27 cellular contexts compared by ENCODE assay signal in genomic region chr2:150355440-150355839, GRCh38.
"Had no signal": no experiment of that assay in that cellular context is flagged by ENCODE, and none has a peak within 500 bp of the region (broad histone marks: within the 10 kb centered on the region; RNA-seq: fewer than 3 reads in every experiment).

No MANE protein-coding gene starts in this region.

- H3K4me3 Mint-ChIP-seq: natural killer cell; nephron; neural progenitor cell; stimulated activated effector memory CD8-positive, alpha-beta T cell treated with anti-CD3 and anti-CD28 coated beads, Interleukin-12 subunit alpha, Interleukin-12 subunit beta, amount 100 ng/mL, for 72 hours; stimulated activated naive B cell treated with anti-CD40 and anti-IgM and Interleukin-4, amounts not matched to agents 10 μg/mL and 1 μg/mL and 100 μg/mL, for 72 hours; stimulated activated naive CD8-positive, alpha-beta T cell treated with anti-CD3 and anti-CD28 coated beads, Interleukin-15, Interleukin-2, amounts not matched to agents 100 ng/mL and 50 ng/mL, for 24 hours had no signal

- H3K9me3 Mint-ChIP-seq: neural progenitor cell had no signal

- H3K4me3 ChIP-seq: neural progenitor cell, ovary, psoas muscle, right lobe of liver, sigmoid colon, stomach, thoracic aorta, thyroid gland, transverse colon, upper lobe of left lung, vagina had no signal

- H3K36me3 Mint-ChIP-seq: natural killer cell; neural progenitor cell; stimulated activated effector memory CD8-positive, alpha-beta T cell treated with anti-CD3 and anti-CD28 coated beads, Interleukin-12 subunit alpha, Interleukin-12 subunit beta, amount 100 ng/mL, for 72 hours; stimulated activated naive B cell treated with anti-CD40 and anti-IgM and Interleukin-4, amounts not matched to agents 10 μg/mL and 1 μg/mL and 100 μg/mL, for 72 hours had no signal

- H3K79me2 ChIP-seq: parathyroid adenoma had no signal

- H3K27ac ChIP-seq: neural progenitor cell, ovary, parathyroid adenoma, psoas muscle, right lobe of liver, sigmoid colon, stomach, thoracic aorta, thyroid gland, transverse colon, upper lobe of left lung, vagina had no signal

- H3K27me3 Mint-ChIP-seq: progenitor cell of endocrine pancreas; stimulated activated naive B cell treated with anti-CD40 and anti-IgM and Interleukin-4, amounts not matched to agents 10 μg/mL and 1 μg/mL and 100 μg/mL, for 72 hours; stimulated activated naive CD8-positive, alpha-beta T cell treated with anti-CD3 and anti-CD28 coated beads, Interleukin-15, Interleukin-2, amounts not matched to agents 100 ng/mL and 50 ng/mL, for 24 hours had no signal

- H3K27me3 ChIP-seq: neural progenitor cell, ovary, right lobe of liver, sigmoid colon, stomach, thyroid gland, transverse colon, upper lobe of left lung, vagina had no signal

- DNase-seq: natural killer cell; occipital lobe; ovary; posterior cingulate gyrus; psoas muscle; right cardiac atrium; right lobe of liver; sigmoid colon; small intestine; stimulated activated CD4-positive, alpha-beta T cell treated with anti-CD3 and anti-CD28 coated beads, Interleukin-15, amount 100 ng/mL, for 24 hours; stimulated activated CD4-positive, alpha-beta T cell treated with anti-CD3 and anti-CD28 coated beads, Interleukin-2, amount 100 ng/mL, for 24 hours; stimulated activated CD4-positive, alpha-beta T cell treated with anti-CD3 and anti-CD28 coated beads, Interleukin-2, amount 100 ng/mL, for 48 hours; stimulated activated CD4-positive, alpha-beta T cell treated with anti-CD3 and anti-CD28 coated beads, Interleukin-4, amount 100 ng/mL, for 24 hours; stimulated activated naive B cell treated with anti-CD40 and anti-IgM and Interleukin-4, amounts not matched to agents 10 μg/mL and 1 μg/mL and 100 μg/mL, for 72 hours; stimulated activated naive CD4-positive, alpha-beta T cell treated with Interleukin-2 at 50 U/mL for 16 hours; stomach; thyroid gland; transverse colon; upper lobe of left lung had no signal

- H3K27ac Mint-ChIP-seq: natural killer cell; nephron; neural progenitor cell; stimulated activated effector memory CD8-positive, alpha-beta T cell treated with anti-CD3 and anti-CD28 coated beads, Interleukin-12 subunit alpha, Interleukin-12 subunit beta, amount 100 ng/mL, for 72 hours; stimulated activated naive B cell treated with anti-CD40 and anti-IgM and Interleukin-4, amounts not matched to agents 10 μg/mL and 1 μg/mL and 100 μg/mL, for 72 hours; stimulated activated naive CD8-positive, alpha-beta T cell treated with anti-CD3 and anti-CD28 coated beads, Interleukin-15, Interleukin-2, amounts not matched to agents 100 ng/mL and 50 ng/mL, for 24 hours had no signal

- H3K36me3 ChIP-seq: neural progenitor cell, ovary, right lobe of liver, sigmoid colon, stomach, thoracic aorta, thyroid gland, transverse colon, upper lobe of left lung, vagina had no signal

- ATAC-seq: natural killer cell; psoas muscle; right cardiac atrium; right lobe of liver; stimulated activated effector memory CD8-positive, alpha-beta T cell treated with anti-CD3 and anti-CD28 coated beads, Interleukin-12 subunit alpha, Interleukin-12 subunit beta, amount 100 ng/mL, for 72 hours; stimulated activated naive B cell treated with anti-CD40 and anti-IgM and Interleukin-4, amounts not matched to agents 10 μg/mL and 1 μg/mL and 100 μg/mL, for 72 hours had no signal

- H3K9me3 ChIP-seq: ovary, psoas muscle, right lobe of liver, sigmoid colon, stomach, thoracic aorta, thyroid gland, transverse colon, upper lobe of left lung, vagina had no signal

- H3K4me2 ChIP-seq: neural progenitor cell had no signal

- H3K4me1 ChIP-seq: parathyroid adenoma, psoas muscle, sigmoid colon, stomach, thyroid gland, transverse colon, upper lobe of left lung, vagina had no signal

- H3K9ac ChIP-seq: neural progenitor cell, parathyroid adenoma had no signal

- H3K4me1 Mint-ChIP-seq: natural killer cell; nephron; neural progenitor cell; stimulated activated effector memory CD8-positive, alpha-beta T cell treated with anti-CD3 and anti-CD28 coated beads, Interleukin-12 subunit alpha, Interleukin-12 subunit beta, amount 100 ng/mL, for 72 hours; stimulated activated naive B cell treated with anti-CD40 and anti-IgM and Interleukin-4, amounts not matched to agents 10 μg/mL and 1 μg/mL and 100 μg/mL, for 72 hours had no signal
